ENCODE assay signal across 16 cellular contexts in genomic region chr1:8191474-8191873, GRCh38.
"Had no signal": no experiment of that assay in that cellular context is flagged by ENCODE, and none has a peak within 500 bp of the region (broad histone marks: within the 10 kb centered on the region; RNA-seq: fewer than 3 reads in every experiment).

No MANE protein-coding gene starts in this region.

- H3K27ac ChIP-seq: epithelial cell of prostate, heart right ventricle, neutrophil, right atrium auricular region had no signal

- H3K4me3 Mint-ChIP-seq: naive thymus-derived CD4-positive, alpha-beta T cell; nephron progenitor cell; type B pancreatic cell had no signal

- H3K27me3 ChIP-seq: esophagus muscularis mucosa, gastrocnemius medialis, heart right ventricle, right atrium auricular region had no signal

- H3K27ac Mint-ChIP-seq: naive thymus-derived CD4-positive, alpha-beta T cell; nephron progenitor cell; type B pancreatic cell had no signal

- DNase-seq: effector memory CD4-positive, alpha-beta T cell; gastrocnemius medialis; heart right ventricle; hypothalamus; kidney glomerular epithelial cell; mammary epithelial cell; naive thymus-derived CD4-positive, alpha-beta T cell; nephron progenitor cell; small intestine; stimulated activated CD4-positive, alpha-beta T cell treated with anti-CD3 and anti-CD28 coated beads, Interleukin-2, amount 100 ng/mL, for 48 hours; stimulated activated naive CD4-positive, alpha-beta T cell treated with Interleukin-2 at 50 U/mL for 16 hours had no signal

- H3K9me3 Mint-ChIP-seq: nephron progenitor cell had no signal

- H3K36me3 ChIP-seq: esophagus muscularis mucosa, gastrocnemius medialis, heart right ventricle, neutrophil, right atrium auricular region had no signal

- H3K4me1 ChIP-seq: right atrium auricular region had no signal

- H3K27me3 Mint-ChIP-seq: type B pancreatic cell had no signal

- H3K4me3 ChIP-seq: esophagus muscularis mucosa, gastrocnemius medialis, heart right ventricle, right atrium auricular region had no signal

- H3K9me3 ChIP-seq: esophagus muscularis mucosa, gastrocnemius medialis, heart right ventricle, neutrophil, right atrium auricular region had no signal

- ATAC-seq: gastrocnemius medialis; heart right ventricle; naive thymus-derived CD4-positive, alpha-beta T cell had no signal
